ENCODE assay signal across 28 cellular contexts in the genomic region with DNA sequence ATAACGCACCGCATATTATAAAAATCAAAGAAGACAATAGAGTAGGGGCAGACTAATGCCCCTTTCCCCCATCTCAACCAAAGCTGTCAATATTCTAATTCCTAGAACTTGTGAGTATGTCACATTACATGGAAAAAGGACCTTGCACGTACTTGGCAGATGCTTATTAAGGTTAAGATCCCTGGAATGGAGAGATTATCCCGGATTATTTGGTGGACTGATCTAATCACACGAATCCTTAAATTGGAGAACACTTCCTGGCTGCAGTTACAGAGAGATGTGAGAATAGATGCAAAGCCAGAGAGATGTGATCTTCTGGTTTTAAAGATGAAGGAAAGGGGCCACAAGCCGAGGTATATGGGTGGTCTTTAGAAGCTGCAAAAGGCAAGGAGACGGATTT.
DNase-seq lines count a peak whose midpoint lies in the region; FAIRE-seq and TF ChIP-seq lines count a peak whose summit lies in the region.
"Had no signal": no experiment of that assay in that cellular context is flagged by ENCODE, and none has a peak within 500 bp of the region (broad histone marks: within the 10 kb centered on the region; RNA-seq: fewer than 3 reads in every experiment).

No MANE protein-coding gene starts in this region.

- H3K27me3 ChIP-seq in WERI-Rb-1 (ENCODE audit: insufficient read depth, low read depth, severe bottlenecking): no peaks in the 10 kb centered on the region
- H3K27me3 ChIP-seq in endodermal cell (ENCODE audit: control insufficient read depth, insufficient read depth, low read length, poor library complexity, severe bottlenecking): no peaks in the 10 kb centered on the region
- H3K27me3 ChIP-seq: BE2C, BLaER1 had no signal

- no peaks in the 10 kb centered on the region for H3K27me3 Mint-ChIP-seq in endodermal cell (ENCODE audit: insufficient read depth)
- H3K27me3 Mint-ChIP-seq: CD4-positive, alpha-beta memory T cell; CD4-positive, CD25-positive, alpha-beta regulatory T cell; CD8-positive, alpha-beta memory T cell had no signal

- H3K4me1 Mint-ChIP-seq in endodermal cell: no peaks in the 10 kb centered on the region
- H3K4me1 Mint-ChIP-seq: CD14-positive monocyte; CD4-positive, alpha-beta memory T cell; CD4-positive, CD25-positive, alpha-beta regulatory T cell; CD8-positive, alpha-beta memory T cell had no signal

- H3K4me1 ChIP-seq in endodermal cell (ENCODE audit: control insufficient read depth, insufficient read depth, low read length): no peaks in the 10 kb centered on the region
- H3K4me1 ChIP-seq: BE2C, BLaER1 had no signal

- peak; percentile 99 for FAIRE-seq in D721Med (lab: Jason Lieb, UNC)
- FAIRE-seq: A204.1, GM12878, GM12892, GM18507 had no signal

- no peak overlapping the region for H3K4me3 Mint-ChIP-seq in endodermal cell
- H3K4me3 Mint-ChIP-seq: CD14-positive monocyte; CD4-positive, alpha-beta memory T cell; CD4-positive, CD25-positive, alpha-beta regulatory T cell; CD8-positive, alpha-beta memory T cell had no signal

- H3K36me3 Mint-ChIP-seq in endodermal cell (ENCODE audit: low read depth): no peaks in the 10 kb centered on the region
- H3K36me3 Mint-ChIP-seq: CD14-positive monocyte; CD4-positive, alpha-beta memory T cell; CD4-positive, CD25-positive, alpha-beta regulatory T cell; CD8-positive, alpha-beta memory T cell had no signal

- no peak overlapping the region for H3K9ac ChIP-seq in endodermal cell (ENCODE audit: extremely low read depth, low read length, poor library complexity, severe bottlenecking)
- H3K9ac ChIP-seq: BLaER1 had no signal

- H3K27ac ChIP-seq in WERI-Rb-1 (no peak overlapping the region), endodermal cell (ENCODE audit: low read depth, low read length) (no peak overlapping the region)
- H3K27ac ChIP-seq: BLaER1 had no signal

- H3K9me3 ChIP-seq in WERI-Rb-1 (ENCODE audit: severe bottlenecking): no peaks in the 10 kb centered on the region
- no peaks in the 10 kb centered on the region for H3K9me3 ChIP-seq in endodermal cell (ENCODE audit: control insufficient read depth, low read length)
- H3K9me3 ChIP-seq: BE2C, BLaER1 had no signal

- H3K4me3 ChIP-seq in WERI-Rb-1 (ENCODE audit: low read depth, low read length): no peak overlapping the region
- H3K4me3 ChIP-seq in endodermal cell (ENCODE audit: low read length): no peak overlapping the region
- H3K4me3 ChIP-seq: BLaER1, GM12878 had no signal

- TF ChIP-seq CTCF in D721Med (IDR thresholded peaks at IDR 0.05; ENCODE audit: insufficient read depth, missing control alignments): no peak
- TF ChIP-seq CTCF in WERI-Rb-1 (IDR thresholded peaks at IDR 0.05; ENCODE audit: low read depth, low read length): no peak
- no peak for TF ChIP-seq CTCF in endodermal cell (conservative IDR thresholded peaks at IDR 0.05)

- H3K27ac Mint-ChIP-seq in endodermal cell: no peak overlapping the region
- H3K27ac Mint-ChIP-seq: CD14-positive monocyte; CD4-positive, alpha-beta memory T cell; CD4-positive, CD25-positive, alpha-beta regulatory T cell; CD8-positive, alpha-beta memory T cell had no signal

- H3K36me3 ChIP-seq in WERI-Rb-1: no peaks in the 10 kb centered on the region
- no peaks in the 10 kb centered on the region for H3K36me3 ChIP-seq in endodermal cell (ENCODE audit: control insufficient read depth, insufficient read depth, low read length)
- H3K36me3 ChIP-seq: BE2C, BLaER1 had no signal

- DNase-seq in D341Med (ENCODE audit: low spot score) (peak; percentile 53), D721Med (ENCODE audit: insufficient read length, low spot score) (peak; percentile 26), NCI-H82 (lab: John Stamatoyannopoulos, UW) (peak; percentile 93), WERI-Rb-1 (peak; percentile 52), cerebellar cortex (ENCODE audit: low spot score) (no peak), endodermal cell (no peak), activated T-cell treated with anti-CD3 and anti-CD28 coated beads for 4 hours (no peak)
- DNase-seq: 8988T; ACHN; BE2C; C1 segment of cervical spinal cord; CD4-positive, alpha-beta memory T cell; CD4-positive, CD25-positive, alpha-beta regulatory T cell; CD8-positive, alpha-beta memory T cell; COR-L47; DMS 273 treated with DMSO at 0.1 percent for 48 hours; DMS153; DMS53; DMS79; DND-41; EL; GDM1 had no signal

- no peaks in the 10 kb centered on the region for H3K9me3 Mint-ChIP-seq in endodermal cell
- H3K9me3 Mint-ChIP-seq: CD4-positive, alpha-beta memory T cell had no signal

- 91 to 94% methylated on average over 5 to 7 of the region's 7 CpGs for WGBS in endodermal cell (ENCODE audit: insufficient coverage in 1 of 2, insufficient read length in 1 of 2), 2 experiments

Comparison
In these comparisons a context has a peak if more than half of its experiments do, and no peak if none do; other contexts are left out.
1. DNase-seq: peak in D341Med (single experiment), D721Med (single experiment), NCI-H82 (single experiment) and WERI-Rb-1 (single experiment); none in cerebellar cortex (single experiment), endodermal cell (single experiment) and activated T-cell treated with anti-CD3 and anti-CD28 coated beads for 4 hours (single experiment).